In genomic region chr4:5710065-5710961, GRCh38 we compare ENCODE assay signal across 8 cellular contexts. TPM values are rescaled to one million over a fixed set of nuclear protein-coding genes. Genes with fewer than 3 reads are reported as not detected.
DNase-seq lines count a peak whose midpoint lies in the region; ATAC-seq and TF ChIP-seq lines count a peak whose summit lies in the region.

No MANE protein-coding gene starts in this region.

- TF ChIP-seq CTCF in fibroblast of the aortic adventitia (IDR thresholded peaks at IDR 0.05; ENCODE audit: insufficient read depth, low read length) = peak; percentile 56

- H4K91ac ChIP-seq in neuronal stem cell (ENCODE audit: low read depth, low read length, poor library complexity) = no peak overlapping the region

- CTCF ChIA-PET in T-cell (lab: Charles Lee) = no interaction called here

- WGBS in neuronal stem cell (ENCODE audit: extremely low coverage in 2 of 2, insufficient read length in 2 of 2, insufficient replicate concordance in 1 of 2), 2 donors = no CpG with 5 or more reads among the region's 13 CpGs

- H2AK5ac ChIP-seq in neuronal stem cell (ENCODE audit: low read depth, low read length) = no peak overlapping the region

- POLR2A ChIA-PET in T-cell (lab: Charles Lee) = no interaction called here

- H2BK12ac ChIP-seq in neuronal stem cell (ENCODE audit: low read length) = no peak overlapping the region

- peaks cover 2 to 9% of the 10 kb centered on the region in 2 donors for H3K9me3 ChIP-seq in neuronal stem cell (replicated peaks in 1 of 2; ENCODE audit: control insufficient read depth in 2 of 2, insufficient read depth in 1 of 2, low read depth in 1 of 2, low read length in 2 of 2)

- no peak overlapping the region for H3K14ac ChIP-seq in neuronal stem cell (ENCODE audit: low read length)

- H3K27me3 Mint-ChIP-seq in T-cell = peaks cover 44 to 49% of the 10 kb centered on the region in 2 donors

- H3K9ac ChIP-seq in neuronal stem cell (ENCODE audit: low read depth, low read length, poor library complexity) = no peak overlapping the region

- peaks cover 0 to 38% (median 2%) of the 10 kb centered on the region in 3 experiments for H3K27me3 ChIP-seq in neuronal stem cell (ENCODE audit: control insufficient read depth in 3 of 3, insufficient read depth in 3 of 3, low read depth in 1 of 3, low read length in 3 of 3)

- no peak overlapping the region for H2BK120ac ChIP-seq in neuronal stem cell (ENCODE audit: low read depth, low read length)

- no peak for ATAC-seq in T-cell (replicated peaks in 1 of 4)
- no peak for ATAC-seq in GM21576 (IDR thresholded peaks at IDR 0.05; ENCODE audit: unreplicated experiment)

- no peak overlapping the region for H2BK5ac ChIP-seq in neuronal stem cell (ENCODE audit: low read length)

- H2AFZ ChIP-seq in neuronal stem cell (ENCODE audit: low read length) = peak overlapping the region; percentile 97

- H3K27ac ChIP-seq in neuronal stem cell (replicated peaks; ENCODE audit: low read length) = no peak overlapping the region

- no peak overlapping the region for H3K4ac ChIP-seq in neuronal stem cell (ENCODE audit: low read length)

- peaks cover 0 to 17% of the 10 kb centered on the region in 2 donors for H3K4me1 ChIP-seq in neuronal stem cell (ENCODE audit: control insufficient read depth in 2 of 2, insufficient read depth in 1 of 2, low read depth in 1 of 2, low read length in 2 of 2)

- peaks cover 11 to 19% (median 12%) of the 10 kb centered on the region in 3 donors for H3K4me1 Mint-ChIP-seq in T-cell

- H3K18ac ChIP-seq in neuronal stem cell (ENCODE audit: low read length) = peak overlapping the region; percentile 25

- peak overlapping the region; percentile 90 for H3K4me3 ChIP-seq in fibroblast of the aortic adventitia (ENCODE audit: low read depth, low read length)
- peak overlapping the region; percentile 59 to 61 for H3K4me3 ChIP-seq in neuronal stem cell (ENCODE audit: low read length in 2 of 2)

- H4K8ac ChIP-seq in neuronal stem cell (ENCODE audit: low read depth, low read length) = no peak overlapping the region

- H2BK15ac ChIP-seq in neuronal stem cell (ENCODE audit: low read length) = no peak overlapping the region

- peaks cover 0 to 2% of the 10 kb centered on the region in 2 donors for H3K36me3 ChIP-seq in neuronal stem cell (replicated peaks in 1 of 2; ENCODE audit: control insufficient read depth in 2 of 2, insufficient read depth in 2 of 2, low read length in 2 of 2)

- H3K4me2 ChIP-seq in neuronal stem cell (ENCODE audit: insufficient read depth, low read length, poor library complexity, severe bottlenecking) = peak overlapping the region; percentile 73

- H3K79me1 ChIP-seq in neuronal stem cell (ENCODE audit: low read depth, low read length) = peaks cover 2% of the 10 kb centered on the region

- peak overlapping the region; percentile 62 to 77 (median 73) for H3K4me3 Mint-ChIP-seq in T-cell

- H3K9me3 Mint-ChIP-seq in T-cell = peaks cover 4 to 10% (median 9%) of the 10 kb centered on the region in 3 donors

- H3K27ac Mint-ChIP-seq in T-cell = no peak overlapping the region

- H3K23ac ChIP-seq in neuronal stem cell (ENCODE audit: low read depth, low read length, poor library complexity) = no peak overlapping the region

- peak; percentile 66 for DNase-seq in NCI-H82 (lab: John Stamatoyannopoulos, UW)
- DNase-seq in NCI-H82 treated with DMSO at 0.1 percent for 48 hours (lab: John Stamatoyannopoulos, UW; ENCODE audit: unreplicated experiment) = no peak
- DNase-seq in T-cell = no peak
- DNase-seq in fibroblast of the aortic adventitia (ENCODE audit: low read depth) = peak; percentile 74
- DNase-seq in neuronal stem cell (ENCODE audit: low spot score) = peak; percentile 31
- DNase-seq in midbrain (lab: John Stamatoyannopoulos, UW) = no peak
- DNase-seq in LoVo (ENCODE audit: low spot score) = no peak

- H3K36me3 Mint-ChIP-seq in T-cell = peaks cover 4% of the 10 kb centered on the region

RNA-seq across cellular contexts. Expression of gene EVC, which starts 0.7 kb away (rescaled TPM):
- total RNA-seq in T-cell (1 to 10 TPM in 4 of 5 donors, under 1 TPM in 1; 0.40 to 3.6 (median 1.6) TPM), fibroblast of the aortic adventitia (ENCODE audit: low replicate concordance) (58.2 and 127 TPM in 2 replicates)
- polyA plus RNA-seq in neuronal stem cell (2013, experiment 1 of 2) = 4.9 TPM
- 4.6 TPM for polyA plus RNA-seq in neuronal stem cell (2013, experiment 2 of 2)

RNA-seq across cellular contexts. Expression of gene EVC2, which starts 2.0 kb away (rescaled TPM):
- total RNA-seq in T-cell = 1 to 10 TPM; 1.1 to 2.9 (median 1.8) TPM
- 15.5 and 17.1 TPM in 2 replicates for total RNA-seq in fibroblast of the aortic adventitia (ENCODE audit: low replicate concordance)
- polyA plus RNA-seq in neuronal stem cell (2013, experiment 1 of 2) = 3.4 TPM
- 3.4 TPM for polyA plus RNA-seq in neuronal stem cell (2013, experiment 2 of 2)

Comparison
In these comparisons a context has a peak if more than half of its experiments do, and no peak if none do; other contexts are left out.
1. DNase-seq: peak in NCI-H82 (single experiment), fibroblast of the aortic adventitia (single experiment) and neuronal stem cell (single experiment); none in NCI-H82 treated with DMSO at 0.1 percent for 48 hours (single experiment), T-cell (0 of 34), midbrain (single experiment) and LoVo (single experiment).
2. RNA of gene EVC, which starts 0.7 kb away (total RNA-seq): 58.2 to 127 TPM in fibroblast of the aortic adventitia; 0.40 to 3.6 TPM in T-cell; every median in the first group is over 10 times any median in the second.